Comparison of ENCODE assay signal across 11 cellular contexts in the genomic region with DNA sequence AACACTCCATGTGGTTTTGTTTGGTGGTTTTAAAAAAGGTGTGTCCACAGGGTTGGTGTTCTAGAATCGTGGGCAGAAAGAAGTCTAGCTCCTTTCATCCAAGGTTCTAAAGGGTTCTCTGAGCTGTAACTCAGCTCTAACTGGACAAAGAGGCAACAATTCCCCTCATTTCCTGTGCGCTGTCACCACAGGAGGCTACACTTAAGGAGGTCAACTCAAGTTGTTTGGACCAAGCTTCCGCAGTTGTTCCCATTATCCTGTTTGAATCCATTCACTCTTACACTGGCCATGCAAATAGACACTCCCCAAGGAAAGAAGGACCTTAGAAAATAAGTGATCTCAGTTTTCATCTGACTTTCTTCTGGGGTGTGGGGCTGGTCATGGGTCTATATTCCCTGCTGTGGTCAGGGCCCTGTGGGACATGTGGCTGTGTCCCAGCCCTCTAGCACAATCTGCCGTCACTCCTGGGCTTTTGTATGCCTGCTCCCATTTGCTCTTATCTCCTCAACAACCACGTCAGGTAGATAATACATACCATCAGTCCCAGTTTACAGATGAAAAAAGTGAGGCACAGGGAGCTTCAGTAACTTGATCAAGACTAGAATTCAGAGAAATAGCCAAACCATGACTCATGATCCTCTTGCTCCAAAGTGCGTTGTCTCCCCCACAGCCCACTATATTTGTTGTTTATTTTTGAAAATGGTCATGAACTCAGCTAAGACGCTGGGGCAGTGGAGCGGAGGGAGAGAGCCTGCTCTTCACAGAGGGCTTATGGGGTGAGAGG.
DNase-seq lines count a peak whose midpoint lies in the region; ATAC-seq and TF ChIP-seq lines count a peak whose summit lies in the region.
"Had no signal": no experiment of that assay in that cellular context is flagged by ENCODE, and none has a peak within 500 bp of the region (broad histone marks: within the 10 kb centered on the region; RNA-seq: fewer than 3 reads in every experiment).

No MANE protein-coding gene starts in this region.

- TF ChIP-seq CTCF in fibroblast of pulmonary artery (IDR thresholded peaks at IDR 0.05; ENCODE audit: low read length, missing control alignments) = no peak
- TF ChIP-seq CTCF in mucosa of descending colon (IDR thresholded peaks at IDR 0.05) = no peak

- no peaks in the 10 kb centered on the region for H3K27me3 ChIP-seq in SJSA1 (replicated peaks)
- H3K27me3 ChIP-seq: BLaER1, testis had no signal

- intact Hi-C loops in mucosa of descending colon (cut with DNase I, micrococcal nuclease) = no loop called here

- H3K36me3 ChIP-seq in SJSA1 (no peaks in the 10 kb centered on the region), mucosa of descending colon (ENCODE audit: low read depth) (no peaks in the 10 kb centered on the region)
- H3K36me3 ChIP-seq: BLaER1 had no signal

- no peak for ATAC-seq in mucosa of descending colon
- no peak for ATAC-seq in GM21381 (IDR thresholded peaks at IDR 0.05; ENCODE audit: unreplicated experiment)
- no peak for ATAC-seq in GM18909 (IDR thresholded peaks at IDR 0.05; ENCODE audit: poor library complexity, unreplicated experiment)

- H3K4me3 ChIP-seq in SJSA1 = no peak overlapping the region
- H3K4me3 ChIP-seq in fibroblast of pulmonary artery (replicated peaks; ENCODE audit: low read depth, low read length) = no peak overlapping the region
- no peak overlapping the region for H3K4me3 ChIP-seq in mucosa of descending colon
- H3K4me3 ChIP-seq: BLaER1, psoas muscle, testis had no signal

- H3K4me1 ChIP-seq in SJSA1 (replicated peaks) (peaks cover 66% of the 10 kb centered on the region), mucosa of descending colon (ENCODE audit: low read depth) (peaks cover 28% of the 10 kb centered on the region)
- H3K4me1 ChIP-seq: BLaER1, psoas muscle, testis had no signal

- H3K9me3 ChIP-seq in SJSA1 (replicated peaks) = no peaks in the 10 kb centered on the region; the same call in 1 of the 2 replicates
- peaks cover 3% of the 10 kb centered on the region for H3K9me3 ChIP-seq in mucosa of descending colon
- H3K9me3 ChIP-seq: psoas muscle, testis had no signal

- DNase-seq in Daoy (ENCODE audit: low read depth) (peak; percentile 12), SJSA1 (ENCODE audit: low read depth in 1 of 2, low spot score in 2 of 2) (peak; percentile 84 to 92), fibroblast of pulmonary artery (ENCODE audit: low read depth) (peak; percentile 47), renal cortical epithelial cell (ENCODE audit: low read depth) (peak; percentile 44), mucosa of descending colon (no peak)
- no peak for DNase-seq in activated CD4-positive, alpha-beta T cell treated with anti-CD3 and anti-CD28 coated beads for 48 hours

- H3K27ac ChIP-seq in SJSA1 = peak overlapping the region; percentile 67
- H3K27ac ChIP-seq: BLaER1, psoas muscle had no signal

Comparison
In these comparisons a context has a peak if more than half of its experiments do, and no peak if none do; other contexts are left out.
1. DNase-seq: peak in Daoy (single experiment), SJSA1 (2 of 2), fibroblast of pulmonary artery (single experiment) and renal cortical epithelial cell (single experiment); none in mucosa of descending colon (0 of 3) and activated CD4-positive, alpha-beta T cell treated with anti-CD3 and anti-CD28 coated beads for 48 hours (single experiment).